In the genomic region with DNA sequence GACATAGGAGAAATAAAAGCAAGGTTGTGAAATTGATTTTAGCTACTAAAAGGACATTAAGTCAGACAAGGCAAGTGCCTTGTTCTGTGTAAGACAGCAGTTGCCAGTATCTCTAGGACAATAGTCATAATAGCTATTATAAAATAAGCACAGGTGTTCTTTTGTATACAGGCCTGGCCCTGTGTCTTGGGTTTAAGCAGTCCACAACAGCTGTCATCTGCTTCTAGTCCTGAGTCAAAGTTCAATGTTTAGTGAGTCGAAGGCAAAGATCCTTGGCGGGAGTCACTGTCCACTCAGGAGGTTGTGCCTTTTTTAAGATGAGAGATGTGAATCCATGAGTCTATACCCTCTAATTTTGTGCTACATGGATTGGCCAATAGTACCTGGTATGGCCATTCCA, we compare ENCODE assay signal across 1 cellular context.
TF ChIP-seq lines count a peak whose summit lies in the region.

No MANE protein-coding gene starts in this region.

TF ChIP-seq in GM12878, 131 proteins besides CTCF, POLR2A, EP300 and RAD21:
- no peak for TF ChIP-seq MXI1 (IDR thresholded peaks at IDR 0.05; ENCODE audit: low read depth, low read length)
- no peak for TF ChIP-seq RELA (IDR thresholded peaks at IDR 0.05; ENCODE audit: borderline replicate concordance, partially characterized antibody)
- no peak for TF ChIP-seq FOS (IDR thresholded peaks at IDR 0.05; ENCODE audit: borderline replicate concordance, extremely low read depth, insufficient read length)
- no peak for TF ChIP-seq IRF4 (IDR thresholded peaks at IDR 0.05; ENCODE audit: low read depth, low read length)
- no peak for TF ChIP-seq NFIC (IDR thresholded peaks at IDR 0.05; ENCODE audit: low read depth, low read length)
- no peak for TF ChIP-seq HDAC6 (IDR thresholded peaks at IDR 0.05; ENCODE audit: unreplicated experiment)
- TF ChIP-seq MAX (IDR thresholded peaks at IDR 0.05; ENCODE audit: low read depth, low read length): no peak
- TF ChIP-seq BHLHE40 (IDR thresholded peaks at IDR 0.05; ENCODE audit: borderline replicate concordance in 1 of 2, low read depth in 2 of 2, low read length in 1 of 2): no peak
- TF ChIP-seq SREBF2 (IDR thresholded peaks at IDR 0.05; ENCODE audit: low read length): no peak
- no peak for TF ChIP-seq ESRRA (IDR thresholded peaks at IDR 0.05; ENCODE audit: low read length)
- no peak for TF ChIP-seq PAX8 (IDR thresholded peaks at IDR 0.05)
- TF ChIP-seq, protein P1, sequence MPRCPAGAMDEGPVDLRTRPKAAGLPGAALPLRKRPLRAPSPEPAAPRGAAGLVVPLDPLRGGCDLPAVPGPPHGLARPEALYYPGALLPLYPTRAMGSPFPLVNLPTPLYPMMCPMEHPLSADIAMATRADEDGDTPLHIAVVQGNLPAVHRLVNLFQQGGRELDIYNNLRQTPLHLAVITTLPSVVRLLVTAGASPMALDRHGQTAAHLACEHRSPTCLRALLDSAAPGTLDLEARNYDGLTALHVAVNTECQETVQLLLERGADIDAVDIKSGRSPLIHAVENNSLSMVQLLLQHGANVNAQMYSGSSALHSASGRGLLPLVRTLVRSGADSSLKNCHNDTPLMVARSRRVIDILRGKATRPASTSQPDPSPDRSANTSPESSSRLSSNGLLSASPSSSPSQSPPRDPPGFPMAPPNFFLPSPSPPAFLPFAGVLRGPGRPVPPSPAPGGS (IDR thresholded peaks at IDR 0.05; ENCODE audit: borderline replicate concordance, insufficient read depth, low read depth, low read length, poor library complexity, severe bottlenecking): no peak
- no peak for TF ChIP-seq SIX5 (IDR thresholded peaks at IDR 0.05; ENCODE audit: low read depth, low read length, severe bottlenecking)
- no peak for TF ChIP-seq STAT1 (conservative IDR thresholded peaks at IDR 0.05)
- TF ChIP-seq YY1 (IDR thresholded peaks at IDR 0.05; ENCODE audit: low read depth, low read length): no peak
- no peak for TF ChIP-seq ZNF592 (IDR thresholded peaks at IDR 0.05)
- TF ChIP-seq, protein P2, sequence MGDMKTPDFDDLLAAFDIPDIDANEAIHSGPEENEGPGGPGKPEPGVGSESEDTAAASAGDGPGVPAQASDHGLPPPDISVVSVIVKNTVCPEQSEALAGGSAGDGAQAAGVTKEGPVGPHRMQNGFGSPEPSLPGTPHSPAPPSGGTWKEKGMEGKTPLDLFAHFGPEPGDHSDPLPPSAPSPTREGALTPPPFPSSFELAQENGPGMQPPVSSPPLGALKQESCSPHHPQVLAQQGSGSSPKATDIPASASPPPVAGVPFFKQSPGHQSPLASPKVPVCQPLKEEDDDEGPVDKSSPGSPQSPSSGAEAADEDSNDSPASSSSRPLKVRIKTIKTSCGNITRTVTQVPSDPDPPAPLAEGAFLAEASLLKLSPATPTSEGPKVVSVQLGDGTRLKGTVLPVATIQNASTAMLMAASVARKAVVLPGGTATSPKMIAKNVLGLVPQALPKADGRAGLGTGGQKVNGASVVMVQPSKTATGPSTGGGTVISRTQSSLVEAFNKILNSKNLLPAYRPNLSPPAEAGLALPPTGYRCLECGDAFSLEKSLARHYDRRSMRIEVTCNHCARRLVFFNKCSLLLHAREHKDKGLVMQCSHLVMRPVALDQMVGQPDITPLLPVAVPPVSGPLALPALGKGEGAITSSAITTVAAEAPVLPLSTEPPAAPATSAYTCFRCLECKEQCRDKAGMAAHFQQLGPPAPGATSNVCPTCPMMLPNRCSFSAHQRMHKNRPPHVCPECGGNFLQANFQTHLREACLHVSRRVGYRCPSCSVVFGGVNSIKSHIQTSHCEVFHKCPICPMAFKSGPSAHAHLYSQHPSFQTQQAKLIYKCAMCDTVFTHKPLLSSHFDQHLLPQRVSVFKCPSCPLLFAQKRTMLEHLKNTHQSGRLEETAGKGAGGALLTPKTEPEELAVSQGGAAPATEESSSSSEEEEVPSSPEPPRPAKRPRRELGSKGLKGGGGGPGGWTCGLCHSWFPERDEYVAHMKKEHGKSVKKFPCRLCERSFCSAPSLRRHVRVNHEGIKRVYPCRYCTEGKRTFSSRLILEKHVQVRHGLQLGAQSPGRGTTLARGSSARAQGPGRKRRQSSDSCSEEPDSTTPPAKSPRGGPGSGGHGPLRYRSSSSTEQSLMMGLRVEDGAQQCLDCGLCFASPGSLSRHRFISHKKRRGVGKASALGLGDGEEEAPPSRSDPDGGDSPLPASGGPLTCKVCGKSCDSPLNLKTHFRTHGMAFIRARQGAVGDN (IDR thresholded peaks at IDR 0.05): no peak
- TF ChIP-seq ZBTB33 (IDR thresholded peaks at IDR 0.05): no peak
- TF ChIP-seq ZSCAN29 (IDR thresholded peaks at IDR 0.05): no peak
